ENCODE assay signal across 8 cellular contexts in genomic region chr19:51660975-51661600, GRCh38. TPM values are rescaled to one million over a fixed set of nuclear protein-coding genes. Genes with fewer than 3 reads are reported as not detected.
DNase-seq lines count a peak whose midpoint lies in the region; ATAC-seq, FAIRE-seq and TF ChIP-seq lines count a peak whose summit lies in the region.

No MANE protein-coding gene starts in this region.

- no peak overlapping the region for H3K4me3 Mint-ChIP-seq in activated CD4-positive, alpha-beta T cell treated with anti-CD3 and anti-CD28 coated beads, Interleukin-2, amount 10 ng/mL, durations not matched to agents 24 days and 14 days
- no peak overlapping the region for H3K4me3 Mint-ChIP-seq in mesothelial cell of epicardium
- no peak overlapping the region for H3K4me3 Mint-ChIP-seq in stimulated activated effector memory CD8-positive, alpha-beta T cell treated with anti-CD3 and anti-CD28 coated beads, Interleukin-12 subunit alpha, Interleukin-12 subunit beta, amount 100 ng/mL, for 72 hours

- peaks cover 5% of the 10 kb centered on the region for H3K4me1 Mint-ChIP-seq in activated CD4-positive, alpha-beta T cell treated with anti-CD3 and anti-CD28 coated beads, Interleukin-2, amount 10 ng/mL, durations not matched to agents 24 days and 14 days
- H3K4me1 Mint-ChIP-seq in mesothelial cell of epicardium, result peaks cover 3% of the 10 kb centered on the region
- peaks cover 8% of the 10 kb centered on the region for H3K4me1 Mint-ChIP-seq in stimulated activated effector memory CD8-positive, alpha-beta T cell treated with anti-CD3 and anti-CD28 coated beads, Interleukin-12 subunit alpha, Interleukin-12 subunit beta, amount 100 ng/mL, for 72 hours

- DNase-seq in AG08395 (ENCODE audit: low spot score) (peak; percentile 75), GM12892 (ENCODE audit: insufficient read length) (no peak), NCI-H2227 (lab: John Stamatoyannopoulos, UW; ENCODE audit: unreplicated experiment) (peak; percentile 81), mesothelial cell of epicardium (ENCODE audit: low spot score in 2 of 2, unreplicated experiment in 2 of 2) (peak; percentile 66 to 84)
- DNase-seq in activated CD4-positive, alpha-beta T cell treated with anti-CD3 and anti-CD28 coated beads, Interleukin-2, amount 10 ng/mL, durations not matched to agents 24 days and 14 days, result peak; percentile 84
- peak; percentile 36 for DNase-seq in effector CD4-positive, alpha-beta T cell
- DNase-seq in stimulated activated effector memory CD8-positive, alpha-beta T cell treated with anti-CD3 and anti-CD28 coated beads, Interleukin-12 subunit alpha, Interleukin-12 subunit beta, amount 100 ng/mL, for 72 hours (ENCODE audit: low spot score in 2 of 2), result peak; percentile 55 to 76

- ATAC-seq in stimulated activated effector memory CD8-positive, alpha-beta T cell treated with anti-CD3 and anti-CD28 coated beads, Interleukin-12 subunit alpha, Interleukin-12 subunit beta, amount 100 ng/mL, for 72 hours, result peak; percentile 49
- ATAC-seq in HG03469 (IDR thresholded peaks at IDR 0.05; ENCODE audit: unreplicated experiment), result no peak

- intact Hi-C loops in activated CD4-positive, alpha-beta T cell treated with anti-CD3 and anti-CD28 coated beads, Interleukin-2, amount 10 ng/mL, durations not matched to agents 24 days and 14 days (cut with micrococcal nuclease), result loop anchor here (2.0 kb wide), 1 partner anchor 502 kb away; no protein-coding TSS in a partner anchor

- peak; percentile 63 for FAIRE-seq in GM12892 (lab: Jason Lieb, UNC)

- peak; percentile 70 for TF ChIP-seq CTCF in mesothelial cell of epicardium (IDR thresholded peaks at IDR 0.05; ENCODE audit: unreplicated experiment)

- TF ChIP-seq POLR2A in GM12892 (IDR thresholded peaks at IDR 0.05; ENCODE audit: low read depth, low read length), result no peak

- H3K36me3 Mint-ChIP-seq in activated CD4-positive, alpha-beta T cell treated with anti-CD3 and anti-CD28 coated beads, Interleukin-2, amount 10 ng/mL, durations not matched to agents 24 days and 14 days (ENCODE audit: low read depth), result no peaks in the 10 kb centered on the region
- H3K36me3 Mint-ChIP-seq in mesothelial cell of epicardium, result no peaks in the 10 kb centered on the region
- H3K36me3 Mint-ChIP-seq in stimulated activated effector memory CD8-positive, alpha-beta T cell treated with anti-CD3 and anti-CD28 coated beads, Interleukin-12 subunit alpha, Interleukin-12 subunit beta, amount 100 ng/mL, for 72 hours, result no peaks in the 10 kb centered on the region

- H3K9me3 Mint-ChIP-seq in activated CD4-positive, alpha-beta T cell treated with anti-CD3 and anti-CD28 coated beads, Interleukin-2, amount 10 ng/mL, durations not matched to agents 24 days and 14 days, result no peaks in the 10 kb centered on the region
- peaks cover 3% of the 10 kb centered on the region for H3K9me3 Mint-ChIP-seq in mesothelial cell of epicardium
- H3K9me3 Mint-ChIP-seq in stimulated activated effector memory CD8-positive, alpha-beta T cell treated with anti-CD3 and anti-CD28 coated beads, Interleukin-12 subunit alpha, Interleukin-12 subunit beta, amount 100 ng/mL, for 72 hours, result no peaks in the 10 kb centered on the region

- H3K27me3 Mint-ChIP-seq in activated CD4-positive, alpha-beta T cell treated with anti-CD3 and anti-CD28 coated beads, Interleukin-2, amount 10 ng/mL, durations not matched to agents 24 days and 14 days, result peaks cover 23% of the 10 kb centered on the region
- H3K27me3 Mint-ChIP-seq in mesothelial cell of epicardium (ENCODE audit: low read depth), result peaks cover 51% of the 10 kb centered on the region

- no peak overlapping the region for H3K27ac Mint-ChIP-seq in activated CD4-positive, alpha-beta T cell treated with anti-CD3 and anti-CD28 coated beads, Interleukin-2, amount 10 ng/mL, durations not matched to agents 24 days and 14 days
- H3K27ac Mint-ChIP-seq in mesothelial cell of epicardium, result no peak overlapping the region
- no peak overlapping the region for H3K27ac Mint-ChIP-seq in stimulated activated effector memory CD8-positive, alpha-beta T cell treated with anti-CD3 and anti-CD28 coated beads, Interleukin-12 subunit alpha, Interleukin-12 subunit beta, amount 100 ng/mL, for 72 hours

RNA-seq across cellular contexts. Expression of gene SIGLEC14, which starts 14.5 kb away (rescaled TPM):
- 3.0 TPM for polyA plus RNA-seq in GM12892 (2012; ENCODE audit: missing spikeins)
- not detected in 2 replicates for total RNA-seq in activated CD4-positive, alpha-beta T cell treated with anti-CD3 and anti-CD28 coated beads, Interleukin-2, amount 10 ng/mL, durations not matched to agents 24 days and 14 days
- not detected in 3 replicates for total RNA-seq in mesothelial cell of epicardium

RNA-seq across cellular contexts. Expression of gene SIGLEC5, which starts 30.9 kb away (rescaled TPM):
- polyA plus RNA-seq in GM12892 (2012; ENCODE audit: missing spikeins), result not detected
- not detected in 2 replicates for total RNA-seq in activated CD4-positive, alpha-beta T cell treated with anti-CD3 and anti-CD28 coated beads, Interleukin-2, amount 10 ng/mL, durations not matched to agents 24 days and 14 days
- total RNA-seq in mesothelial cell of epicardium, result not detected in 3 replicates

RNA-seq across cellular contexts. Expression of gene SPACA6, which starts 32.0 kb away (rescaled TPM):
- polyA plus RNA-seq in GM12892 (2012; ENCODE audit: missing spikeins), result 1.1 TPM
- 6.7 and 7.0 TPM in 2 replicates for total RNA-seq in activated CD4-positive, alpha-beta T cell treated with anti-CD3 and anti-CD28 coated beads, Interleukin-2, amount 10 ng/mL, durations not matched to agents 24 days and 14 days
- total RNA-seq in mesothelial cell of epicardium, result 83.1 to 88.1 TPM (median 87.6 TPM) in 3 replicates

Comparison
In these comparisons a context has a peak if more than half of its experiments do, and no peak if none do; other contexts are left out.
1. RNA of gene SPACA6, which starts 32.0 kb away (total RNA-seq): 83.1 to 88.1 TPM in mesothelial cell of epicardium; 6.7 to 7.0 TPM in activated CD4-positive, alpha-beta T cell treated with anti-CD3 and anti-CD28 coated beads, Interleukin-2, amount 10 ng/mL, durations not matched to agents 24 days and 14 days; every median in the first group is over 10 times any median in the second.